Comparison of ENCODE assay signal across 10 cellular contexts in the genomic region with DNA sequence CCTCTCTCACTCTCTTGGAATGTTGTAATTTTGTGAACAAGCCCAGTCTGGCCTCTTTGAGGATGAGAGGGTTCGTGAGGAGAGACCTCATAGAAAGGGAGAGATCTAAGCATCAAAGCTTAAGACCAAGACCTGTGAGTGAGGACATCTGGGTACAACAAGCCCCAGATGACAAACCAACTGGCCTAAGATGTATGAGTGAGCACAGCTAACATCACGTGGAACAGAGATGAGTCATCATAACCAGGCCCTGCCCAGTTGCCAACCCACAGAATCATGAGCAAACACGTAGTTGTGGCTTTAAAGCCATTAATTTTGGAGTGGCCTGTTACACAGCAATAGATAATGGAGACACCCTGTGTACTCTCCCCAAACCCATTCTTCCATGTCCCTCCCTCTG.
DNase-seq lines count a peak whose midpoint lies in the region; ATAC-seq and TF ChIP-seq lines count a peak whose summit lies in the region.
"Had no signal": no experiment of that assay in that cellular context is flagged by ENCODE, and none has a peak within 500 bp of the region (broad histone marks: within the 10 kb centered on the region; RNA-seq: fewer than 3 reads in every experiment).

No MANE protein-coding gene starts in this region.

- DNase-seq in GM03348 (ENCODE audit: low spot score) (peak; percentile 40), HT-29 (ENCODE audit: low spot score) (peak; percentile 31), epithelial cell of proximal tubule (ENCODE audit: low read depth) (peak; percentile 50), anterior cingulate cortex (lab: John Stamatoyannopoulos, UW) (no peak)
- no peak for DNase-seq in stimulated activated CD8-positive, alpha-beta memory T cell treated with anti-CD3 and anti-CD28 coated beads, Interleukin-4, amount 100 ng/mL, for 48 hours
- no peak for DNase-seq in activated CD4-positive, alpha-beta T cell treated with anti-CD3 and anti-CD28 coated beads, Interleukin-2, amount 50 U/mL, for 48 hours
- DNase-seq: activated T-cell treated with anti-CD3 and anti-CD28 coated beads for 4 hours, GOT3 had no signal

- TF ChIP-seq CTCF in epithelial cell of proximal tubule (conservative IDR thresholded peaks at IDR 0.05; ENCODE audit: low read depth, low read length) = no peak

- no peak overlapping the region for H3K4me3 ChIP-seq in epithelial cell of proximal tubule (ENCODE audit: low read depth, low read length)

- peak; percentile 63 for ATAC-seq in GM21717 (IDR thresholded peaks at IDR 0.05; ENCODE audit: unreplicated experiment)
- ATAC-seq in GM19324 (IDR thresholded peaks at IDR 0.05; ENCODE audit: low FRiP score, unreplicated experiment) = no peak

Comparison
In these comparisons a context has a peak if more than half of its experiments do, and no peak if none do; other contexts are left out.
1. DNase-seq: peak in GM03348 (single experiment), HT-29 (single experiment) and epithelial cell of proximal tubule (single experiment); none in stimulated activated CD8-positive, alpha-beta memory T cell treated with anti-CD3 and anti-CD28 coated beads, Interleukin-4, amount 100 ng/mL, for 48 hours (single experiment), anterior cingulate cortex (0 of 58) and activated CD4-positive, alpha-beta T cell treated with anti-CD3 and anti-CD28 coated beads, Interleukin-2, amount 50 U/mL, for 48 hours (0 of 2).